In the genomic region with DNA sequence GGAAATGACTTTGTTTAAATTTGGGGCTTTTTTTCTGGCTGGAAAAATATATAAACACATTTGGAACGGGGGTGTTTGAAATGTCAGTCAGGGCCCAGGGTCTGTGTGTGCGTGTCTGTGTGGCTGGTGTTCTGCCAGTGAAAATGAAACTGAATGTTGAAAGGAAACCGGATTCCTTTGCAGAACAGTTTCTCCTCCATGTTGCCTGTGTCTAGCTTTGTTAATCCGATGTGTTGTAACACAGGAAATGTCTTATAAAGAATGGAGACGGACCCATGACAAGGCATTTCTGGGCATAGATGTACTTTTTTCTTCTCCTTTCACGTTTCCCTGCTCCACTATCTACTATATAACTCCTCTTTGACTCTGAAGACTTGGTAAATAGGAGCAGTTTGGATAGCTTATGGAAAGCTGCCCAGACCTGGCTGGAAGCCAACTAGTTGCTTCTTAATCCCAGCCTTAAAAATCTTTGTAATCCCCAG, we compare ENCODE assay signal across 8 cellular contexts. TPM values are rescaled to one million over a fixed set of nuclear protein-coding genes. Genes with fewer than 3 reads are reported as not detected.
A peak's percentile ranks its signal among the peaks of the same experiment; 100 is the strongest.
DNase-seq lines count a peak whose midpoint lies in the region; ATAC-seq, FAIRE-seq and TF ChIP-seq lines count a peak whose summit lies in the region.

No MANE protein-coding gene starts in this region.

- ATAC-seq in GM21825 (IDR thresholded peaks at IDR 0.05; ENCODE audit: unreplicated experiment), result peak; percentile 44
- ATAC-seq in esophagus mucosa, result peak; percentile 7
- peak in 3 of 4 donors; percentile 2 to 22 (median 10) for ATAC-seq in pancreas
- ATAC-seq in aorta (ENCODE audit: low FRiP score), result peak; percentile 31

- H3K9me3 ChIP-seq in pancreas, result no peaks in the 10 kb centered on the region
- H3K9me3 ChIP-seq in aorta (ENCODE audit: control insufficient read depth, low read length), result no peaks in the 10 kb centered on the region

- H3K4me3 ChIP-seq in pancreas, result peak overlapping the region in 2 of 4 donors; percentile 3 to 90
- peak overlapping the region; percentile 9 to 23 for H3K4me3 ChIP-seq in aorta (ENCODE audit: low read length in 2 of 2)

- peaks cover 33 to 53% (median 36%) of the 10 kb centered on the region in 3 donors for H3K4me1 ChIP-seq in pancreas
- peaks cover 7 to 14% of the 10 kb centered on the region in 2 donors for H3K4me1 ChIP-seq in aorta (ENCODE audit: control insufficient read depth in 1 of 2, insufficient read depth in 2 of 2, low read length in 2 of 2)

- TF ChIP-seq CTCF in GM10266 (IDR thresholded peaks at IDR 0.05; ENCODE audit: control insufficient read depth, insufficient read depth, low read depth, missing control alignments) (no peak), pancreas (IDR thresholded peaks at IDR 0.05) (no peak)

- DNase-seq in GM10266 (ENCODE audit: extremely low spot score), result peak; percentile 80
- DNase-seq in MV-4-11 (lab: John Stamatoyannopoulos, UW), result peak; percentile 96
- peak; percentile 7 for DNase-seq in activated CD8-positive, alpha-beta memory T cell treated with anti-CD3 and anti-CD28 coated beads, Interleukin-2, amount 50 U/mL, for 24 hours (ENCODE audit: extremely low read depth)
- DNase-seq in pancreas, result peak in 5 of 6 donors; percentile 53 to 74 (median 60)
- DNase-seq in aorta, result peak; percentile 70 to 84
- no peak for DNase-seq in NCI-H345 (lab: John Stamatoyannopoulos, UW)

- H3K27ac ChIP-seq in pancreas (peak overlapping the region in 3 of 4 donors; percentile 10 to 87 (median 79)), aorta (ENCODE audit: low read depth in 1 of 2, low read length in 2 of 2) (peak overlapping the region; percentile 72 to 85)

- no peaks in the 10 kb centered on the region for H3K27me3 ChIP-seq in pancreas
- H3K27me3 ChIP-seq in aorta (ENCODE audit: control insufficient read depth in 1 of 2, insufficient read depth in 2 of 2, low read length in 1 of 2), result no peaks in the 10 kb centered on the region

- intact Hi-C loops in pancreas (cut with DNase I) (no loop called here), aorta (cut with DNase I) (loop anchor here in 1 of 2 donors (10.0 kb wide), 1 partner anchor 433 kb away; no protein-coding TSS in a partner anchor)

- WGBS in pancreas, 2 donors, result 1 to 2% methylated on average over 6 of the region's 6 CpGs
- 0 to 1% methylated on average over 6 of the region's 6 CpGs for WGBS in aorta, 2 donors

- peak; percentile 60 for FAIRE-seq in pancreas (lab: Jason Lieb, UNC)

- H3K36me3 ChIP-seq in pancreas, result no peaks in the 10 kb centered on the region
- H3K36me3 ChIP-seq in aorta (ENCODE audit: control insufficient read depth in 1 of 2, insufficient read depth in 2 of 2, low read length in 1 of 2), result no peaks in the 10 kb centered on the region

RNA-seq across cellular contexts. Expression of a gene that starts 2.8 kb away (rescaled TPM):
- total RNA-seq in esophagus mucosa, result 125 TPM
- 10 to 100 TPM; 22.8 to 28.6 (median 24.8) TPM for total RNA-seq in pancreas
- 10 to 100 TPM; 13.8 to 22.0 TPM for polyA plus RNA-seq in pancreas
- total RNA-seq in aorta, result 10 to 100 TPM; 44.5 to 49.3 TPM
- polyA plus RNA-seq in aorta, result 10 to 100 TPM; 52.8 to 65.0 TPM

RNA-seq across cellular contexts. Expression of a gene that starts 50.4 kb away (rescaled TPM):
- total RNA-seq in esophagus mucosa, result 18.1 TPM
- total RNA-seq in pancreas, result 10 to 100 TPM; 14.8 to 30.5 (median 20.7) TPM
- 10 to 100 TPM in 1 of 2 donors, 1 to 10 TPM in 1; 8.4 to 18.4 TPM for polyA plus RNA-seq in pancreas
- total RNA-seq in aorta, result 10 to 100 TPM; 46.8 to 47.3 TPM
- polyA plus RNA-seq in aorta, result 10 to 100 TPM; 24.9 to 45.6 TPM
